In genomic region chr1:52139817-52140540, GRCh38 we compare ENCODE assay signal across 8 cellular contexts. TPM values are rescaled to one million over a fixed set of nuclear protein-coding genes. Genes with fewer than 3 reads are reported as not detected.
A peak's percentile ranks its signal among the peaks of the same experiment; 100 is the strongest.
DNase-seq lines count a peak whose midpoint lies in the region; ATAC-seq and TF ChIP-seq lines count a peak whose summit lies in the region.

No MANE protein-coding gene starts in this region.

- H3K27ac ChIP-seq in CD4-positive, alpha-beta memory T cell (ENCODE audit: low read depth, low read length) = no peak overlapping the region
- H3K27ac ChIP-seq in osteoblast (ENCODE audit: low read depth, low read length) = peak overlapping the region; percentile 78

- H3K9me3 Mint-ChIP-seq in CD4-positive, alpha-beta memory T cell = no peaks in the 10 kb centered on the region

- H3K36me3 Mint-ChIP-seq in CD4-positive, alpha-beta memory T cell = peaks cover 0 to 3% of the 10 kb centered on the region in 2 donors

- intact Hi-C loops in CD4-positive, alpha-beta memory T cell (cut with micrococcal nuclease) = loop anchor here (2.0 to 5.0 kb wide), 3 partner anchors 13 to 547 kb away; partner anchors contain the start of gene TXNDC12
- intact Hi-C loops in Right ventricle myocardium superior (cut with DNase I) = no loop called here

- peaks cover 40% of the 10 kb centered on the region for H3K4me1 ChIP-seq in CD4-positive, alpha-beta memory T cell (ENCODE audit: insufficient read depth, low read length)
- H3K4me1 ChIP-seq in osteoblast (ENCODE audit: insufficient read depth, low read length) = peaks cover 26% of the 10 kb centered on the region

- in situ Hi-C loops in astrocyte of the cerebellum (cut with HindIII; ENCODE audit: low sequenced_read_pairs) = no loop called here

- POLR2A ChIA-PET in CD4-positive, alpha-beta memory T cell (lab: Charles Lee; ENCODE audit: partially characterized antibody) = interaction anchor here (0.5 to 2.3 kb wide), 5 partner anchors 13 to 413 kb away, joined by 3 to 9 read pairs (median 3); partner anchors contain the start of genes ORC1, PRPF38A and TUT4

- no peaks in the 10 kb centered on the region for H3K9me3 ChIP-seq in CD4-positive, alpha-beta memory T cell (ENCODE audit: control insufficient read depth in 1 of 2, low read length in 2 of 2)
- H3K9me3 ChIP-seq in osteoblast (ENCODE audit: low read depth, low read length) = no peaks in the 10 kb centered on the region

- no peaks in the 10 kb centered on the region for H3K27me3 ChIP-seq in CD4-positive, alpha-beta memory T cell (ENCODE audit: insufficient read depth, low read length)
- H3K27me3 ChIP-seq in osteoblast (ENCODE audit: insufficient read depth, low read length) = no peaks in the 10 kb centered on the region

- peak overlapping the region in 1 of 2 donors; percentile 2 for H3K4me3 ChIP-seq in CD4-positive, alpha-beta memory T cell (ENCODE audit: low read length in 2 of 2)
- H3K4me3 ChIP-seq in astrocyte of the cerebellum (ENCODE audit: low read depth, low read length) = no peak overlapping the region
- peak overlapping the region; percentile 10 for H3K4me3 ChIP-seq in osteoblast (ENCODE audit: insufficient read depth, low read length)

- H3K27me3 Mint-ChIP-seq in CD4-positive, alpha-beta memory T cell = no peaks in the 10 kb centered on the region

- peaks cover 4% of the 10 kb centered on the region for H4K20me1 ChIP-seq in osteoblast (ENCODE audit: insufficient read depth, low read length)

- TF ChIP-seq CTCF in GM20000 (IDR thresholded peaks at IDR 0.05; ENCODE audit: extremely low read depth, missing control alignments) = no peak
- no peak for TF ChIP-seq CTCF in astrocyte of the cerebellum (IDR thresholded peaks at IDR 0.05; ENCODE audit: low read depth, low read length, missing control alignments)
- no peak for TF ChIP-seq CTCF in osteoblast (IDR thresholded peaks at IDR 0.05; ENCODE audit: extremely low read depth, low read depth, low read length)

- peak overlapping the region; percentile 7 to 79 (median 57) for H3K27ac Mint-ChIP-seq in CD4-positive, alpha-beta memory T cell

- H3K4me3 Mint-ChIP-seq in CD4-positive, alpha-beta memory T cell = peak overlapping the region; percentile 51 to 90 (median 76)

- ATAC-seq in Right ventricle myocardium superior (ENCODE audit: poor library complexity) = no peak

- peaks cover 27% of the 10 kb centered on the region for H3K79me2 ChIP-seq in osteoblast (ENCODE audit: insufficient read depth, low read length)

- CTCF ChIA-PET in CD4-positive, alpha-beta memory T cell (lab: Charles Lee; ENCODE audit: partially characterized antibody) = interaction anchor here (1.2 to 1.8 kb wide), 4 partner anchors 12 to 544 kb away, joined by 4 to 10 read pairs (median 6); no protein-coding TSS in a partner anchor

- H3K36me3 ChIP-seq in CD4-positive, alpha-beta memory T cell (ENCODE audit: insufficient read depth, low read length) = no peaks in the 10 kb centered on the region
- H3K36me3 ChIP-seq in osteoblast (ENCODE audit: insufficient read depth, low read length) = no peaks in the 10 kb centered on the region

- peak; percentile 21 to 69 (median 27) for DNase-seq in CD4-positive, alpha-beta memory T cell
- DNase-seq in GM20000 (ENCODE audit: low spot score) = peak; percentile 71
- peak; percentile 85 for DNase-seq in MV-4-11 (lab: John Stamatoyannopoulos, UW)
- DNase-seq in astrocyte of the cerebellum (ENCODE audit: low read depth) = peak; percentile 47
- DNase-seq in osteoblast (ENCODE audit: insufficient read length, low spot score, missing footprints) = peak; percentile 93
- no peak for DNase-seq in NCI-H1105 (lab: John Stamatoyannopoulos, UW)
- no peak for DNase-seq in Right ventricle myocardium superior
- no peak for DNase-seq in HuH-7 (ENCODE audit: low spot score)

- H3K4me2 ChIP-seq in osteoblast (ENCODE audit: insufficient read depth, low read length) = peak overlapping the region; percentile 45

- H3K4me1 Mint-ChIP-seq in CD4-positive, alpha-beta memory T cell = peaks cover 28 to 36% (median 31%) of the 10 kb centered on the region in 4 donors

- peak overlapping the region; percentile 49 for H2AFZ ChIP-seq in osteoblast (ENCODE audit: low read length)

RNA-seq across cellular contexts. Expression of gene ZFYVE9, which starts 1.9 kb away (rescaled TPM):
- 10 to 100 TPM; 11.0 to 12.8 TPM for total RNA-seq in CD4-positive, alpha-beta memory T cell
- polyA plus RNA-seq in CD4-positive, alpha-beta memory T cell = 1 to 10 TPM in 1 of 2 donors, under 1 TPM in 1; 0.60 to 2.9 TPM
- 38.0 and 38.3 TPM in 2 replicates for total RNA-seq in osteoblast
- total RNA-seq in Right ventricle myocardium superior = 18.4 TPM

Comparison
In these comparisons a context has a peak if more than half of its experiments do, and no peak if none do; other contexts are left out.
1. DNase-seq: peak in CD4-positive, alpha-beta memory T cell (5 of 5), GM20000 (single experiment), MV-4-11 (single experiment), astrocyte of the cerebellum (single experiment) and osteoblast (single experiment); none in NCI-H1105 (single experiment), Right ventricle myocardium superior (single experiment) and HuH-7 (single experiment).